ENCODE assay signal across 21 cellular contexts in the genomic region with DNA sequence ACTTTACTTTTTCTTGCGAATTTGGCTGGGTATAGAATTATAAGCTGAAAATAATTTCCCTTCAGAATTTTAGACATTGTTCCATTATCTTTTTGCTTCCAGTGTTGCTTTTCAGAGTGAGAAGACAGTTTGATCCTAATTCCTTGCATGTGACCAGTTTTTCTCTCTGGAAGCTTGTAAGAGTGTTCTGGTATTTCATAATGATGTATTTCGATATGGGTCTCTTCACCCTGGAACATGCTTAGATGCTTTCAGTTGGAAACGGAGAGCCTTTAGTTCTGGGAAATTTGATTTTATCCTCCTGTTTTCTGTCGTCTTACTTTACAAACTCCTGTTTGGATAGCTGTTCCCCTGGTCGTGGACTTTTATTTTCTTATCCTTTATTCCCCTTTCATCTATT. TPM values are rescaled to one million over a fixed set of nuclear protein-coding genes. Genes with fewer than 3 reads are reported as not detected.
DNase-seq lines count a peak whose midpoint lies in the region; ATAC-seq and TF ChIP-seq lines count a peak whose summit lies in the region.
"Had no signal": no experiment of that assay in that cellular context is flagged by ENCODE, and none has a peak within 500 bp of the region (broad histone marks: within the 10 kb centered on the region; RNA-seq: fewer than 3 reads in every experiment).

No MANE protein-coding gene starts in this region.

- H3K9ac ChIP-seq in endodermal cell (ENCODE audit: extremely low read depth, low read length, poor library complexity, severe bottlenecking) (no peak overlapping the region), skeletal muscle tissue (ENCODE audit: low read depth in 1 of 3, low read length in 3 of 3) (peak overlapping the region in 2 of 3 donors; percentile 17 to 39)
- H3K9ac ChIP-seq: BLaER1 treated with 17β-estradiol and CSF1 and Interleukin-3, amounts not matched to agents 10 nM and 100 nM had no signal

- H3K36me3 ChIP-seq in endodermal cell (ENCODE audit: control insufficient read depth, insufficient read depth, low read length) (peaks cover 85% of the 10 kb centered on the region), skeletal muscle tissue (ENCODE audit: control insufficient read depth in 3 of 3, insufficient read depth in 3 of 3, low read length in 3 of 3) (peaks cover 30 to 43% (median 32%) of the 10 kb centered on the region in 3 donors)
- H3K36me3 ChIP-seq: BLaER1 treated with 17β-estradiol and CSF1 and Interleukin-3, amounts not matched to agents 10 nM and 100 nM; HAP-1 had no signal

- no peaks in the 10 kb centered on the region for H3K27me3 ChIP-seq in endodermal cell (ENCODE audit: control insufficient read depth, insufficient read depth, low read length, poor library complexity, severe bottlenecking)
- no peaks in the 10 kb centered on the region for H3K27me3 ChIP-seq in skeletal muscle tissue (ENCODE audit: control insufficient read depth in 3 of 3, insufficient read depth in 3 of 3, low read length in 3 of 3)
- H3K27me3 ChIP-seq: BLaER1 treated with 17β-estradiol and CSF1 and Interleukin-3, amounts not matched to agents 10 nM and 100 nM had no signal

- ATAC-seq in activated CD8-positive, alpha-beta memory T cell treated with anti-CD3 and anti-CD28 coated beads, Interleukin-2, amount 10 ng/mL, durations not matched to agents 7 days and 5 days: no peak
- ATAC-seq: A549, PC-3 had no signal

- H3K4me1 ChIP-seq in endodermal cell (ENCODE audit: control insufficient read depth, insufficient read depth, low read length): peaks cover 22% of the 10 kb centered on the region
- peaks cover 93 to 99% (median 95%) of the 10 kb centered on the region in 3 donors for H3K4me1 ChIP-seq in skeletal muscle tissue (ENCODE audit: control insufficient read depth in 3 of 3, insufficient read depth in 3 of 3, low read length in 3 of 3)
- H3K4me1 ChIP-seq: HAP-1 had no signal

- CTCF ChIA-PET in activated CD8-positive, alpha-beta memory T cell treated with anti-CD3 and anti-CD28 coated beads, Interleukin-2, amount 10 ng/mL, durations not matched to agents 7 days and 5 days (lab: Charles Lee): no interaction called here

- H3K36me3 Mint-ChIP-seq in endodermal cell (ENCODE audit: low read depth) (peaks cover 69% of the 10 kb centered on the region), nephron (ENCODE audit: low read depth) (no peaks in the 10 kb centered on the region), osteocyte (ENCODE audit: unreplicated experiment) (no peaks in the 10 kb centered on the region)
- H3K36me3 Mint-ChIP-seq in activated CD8-positive, alpha-beta memory T cell treated with anti-CD3 and anti-CD28 coated beads, Interleukin-2, amount 10 ng/mL, durations not matched to agents 7 days and 5 days: no peaks in the 10 kb centered on the region
- H3K36me3 Mint-ChIP-seq: CD8-positive, alpha-beta memory T cell had no signal

- H3K4me1 Mint-ChIP-seq in endodermal cell (peaks cover 20% of the 10 kb centered on the region), nephron (peaks cover 70% of the 10 kb centered on the region), osteocyte (ENCODE audit: unreplicated experiment) (peaks cover 3% of the 10 kb centered on the region)
- H3K4me1 Mint-ChIP-seq in activated CD8-positive, alpha-beta memory T cell treated with anti-CD3 and anti-CD28 coated beads, Interleukin-2, amount 10 ng/mL, durations not matched to agents 7 days and 5 days: no peaks in the 10 kb centered on the region
- H3K4me1 Mint-ChIP-seq: CD8-positive, alpha-beta memory T cell; IgD-negative memory B cell had no signal

- DNase-seq in LHCN-M2 (ENCODE audit: low read depth) (peak; percentile 8), endodermal cell (no peak), osteocyte (ENCODE audit: extremely low spot score, unreplicated experiment) (no peak), inferior parietal cortex (ENCODE audit: extremely low spot score) (no peak)
- no peak for DNase-seq in activated CD8-positive, alpha-beta memory T cell treated with anti-CD3 and anti-CD28 coated beads, Interleukin-2, amount 10 ng/mL, durations not matched to agents 7 days and 5 days
- DNase-seq: CD8-positive, alpha-beta memory T cell; DND-41; NCI-H1105 treated with DMSO at 0.1 percent for 48 hours; NCI-H1694 treated with DMSO at 0.1 percent for 48 hours; NCI-H2107; NCI-H2227 treated with DMSO at 0.1 percent for 48 hours; NCI-H526 treated with DMSO at 0.1 percent for 48 hours; PC-3 had no signal

- no peak overlapping the region for H3K27ac ChIP-seq in endodermal cell (ENCODE audit: low read depth, low read length)
- H3K27ac ChIP-seq in skeletal muscle tissue (ENCODE audit: low read depth, low read length): peak overlapping the region; percentile 97
- H3K27ac ChIP-seq: A549; BLaER1 treated with 17β-estradiol and CSF1 and Interleukin-3, amounts not matched to agents 10 nM and 100 nM; HL-60; RWPE1 had no signal

- TF ChIP-seq CTCF in endodermal cell (conservative IDR thresholded peaks at IDR 0.05): no peak
- no peak for TF ChIP-seq CTCF in nephron (IDR thresholded peaks at IDR 0.05; ENCODE audit: unreplicated experiment in 3 of 3)
- no peak for TF ChIP-seq CTCF in osteocyte (IDR thresholded peaks at IDR 0.05)

- H3K9me3 Mint-ChIP-seq in endodermal cell: no peaks in the 10 kb centered on the region
- H3K9me3 Mint-ChIP-seq in nephron: no peaks in the 10 kb centered on the region
- no peaks in the 10 kb centered on the region for H3K9me3 Mint-ChIP-seq in osteocyte (ENCODE audit: unreplicated experiment)
- no peaks in the 10 kb centered on the region for H3K9me3 Mint-ChIP-seq in activated CD8-positive, alpha-beta memory T cell treated with anti-CD3 and anti-CD28 coated beads, Interleukin-2, amount 10 ng/mL, durations not matched to agents 7 days and 5 days (ENCODE audit: low read depth)
- H3K9me3 Mint-ChIP-seq: CD8-positive, alpha-beta memory T cell; IgD-negative memory B cell had no signal

- H3K27me3 Mint-ChIP-seq in endodermal cell (ENCODE audit: insufficient read depth) (no peaks in the 10 kb centered on the region), nephron (ENCODE audit: low read depth) (peaks cover 3% of the 10 kb centered on the region), osteocyte (ENCODE audit: unreplicated experiment) (peaks cover 26% of the 10 kb centered on the region)
- peaks cover 32% of the 10 kb centered on the region for H3K27me3 Mint-ChIP-seq in activated CD8-positive, alpha-beta memory T cell treated with anti-CD3 and anti-CD28 coated beads, Interleukin-2, amount 10 ng/mL, durations not matched to agents 7 days and 5 days

- 91 to 98% methylated on average over 4 of the region's 5 CpGs for WGBS in endodermal cell (ENCODE audit: insufficient coverage in 1 of 2, insufficient read length in 1 of 2), 2 experiments

- H3K27ac Mint-ChIP-seq in endodermal cell (peak overlapping the region; percentile 36), nephron (peak overlapping the region; percentile 32 to 97 (median 70)), osteocyte (ENCODE audit: unreplicated experiment) (no peak overlapping the region)
- no peak overlapping the region for H3K27ac Mint-ChIP-seq in activated CD8-positive, alpha-beta memory T cell treated with anti-CD3 and anti-CD28 coated beads, Interleukin-2, amount 10 ng/mL, durations not matched to agents 7 days and 5 days

- no peaks in the 10 kb centered on the region for H3K9me3 ChIP-seq in endodermal cell (ENCODE audit: control insufficient read depth, low read length)
- no peaks in the 10 kb centered on the region for H3K9me3 ChIP-seq in skeletal muscle tissue (ENCODE audit: control insufficient read depth in 3 of 3, low read length in 3 of 3)
- H3K9me3 ChIP-seq: A549; BLaER1 treated with 17β-estradiol and CSF1 and Interleukin-3, amounts not matched to agents 10 nM and 100 nM; HAP-1 had no signal

- no peak overlapping the region for H3K4me3 ChIP-seq in endodermal cell (ENCODE audit: low read length)
- H3K4me3 ChIP-seq in skeletal muscle tissue (ENCODE audit: low read length in 3 of 3): no peak overlapping the region
- H3K4me3 ChIP-seq: A549; BLaER1 treated with 17β-estradiol and CSF1 and Interleukin-3, amounts not matched to agents 10 nM and 100 nM; HAP-1 had no signal

- H3K4me3 Mint-ChIP-seq in endodermal cell: no peak overlapping the region
- peak overlapping the region in 1 of 3 experiments; percentile 47 for H3K4me3 Mint-ChIP-seq in nephron
- no peak overlapping the region for H3K4me3 Mint-ChIP-seq in osteocyte (ENCODE audit: unreplicated experiment)
- no peak overlapping the region for H3K4me3 Mint-ChIP-seq in activated CD8-positive, alpha-beta memory T cell treated with anti-CD3 and anti-CD28 coated beads, Interleukin-2, amount 10 ng/mL, durations not matched to agents 7 days and 5 days
- H3K4me3 Mint-ChIP-seq: CD8-positive, alpha-beta memory T cell; IgD-negative memory B cell had no signal

RNA-seq across cellular contexts. Expression of a gene that starts 13.9 kb away (rescaled TPM):
- 33.5 and 37.4 TPM in 2 replicates for total RNA-seq in LHCN-M2 (2014; rRNA removed)
- polyA plus RNA-seq in LHCN-M2 (2012): 26.0 TPM
- 10 to 100 TPM; 57.8 to 94.1 TPM for total RNA-seq in endodermal cell
- polyA plus RNA-seq in endodermal cell (2013, experiment 1 of 2): 14.0 TPM
- polyA plus RNA-seq in endodermal cell (2013, experiment 2 of 2): 17.0 TPM
- 33.4 TPM for total RNA-seq in skeletal muscle tissue
- 0.27 and 0.37 TPM in 2 replicates for total RNA-seq in osteocyte
- total RNA-seq in activated CD8-positive, alpha-beta memory T cell treated with anti-CD3 and anti-CD28 coated beads, Interleukin-2, amount 10 ng/mL, durations not matched to agents 7 days and 5 days: under 1 TPM; 0.23 to 0.35 TPM
- polyA plus RNA-seq: IgD-negative memory B cell had no signal

RNA-seq across cellular contexts. Expression of a gene that starts 53.4 kb away (rescaled TPM):
- not detected in 2 replicates for total RNA-seq in LHCN-M2 (2014; rRNA removed)
- not detected for polyA plus RNA-seq in LHCN-M2 (2012)
- total RNA-seq in endodermal cell: not detected
- polyA plus RNA-seq in endodermal cell (2013, experiment 1 of 2): not detected
- polyA plus RNA-seq in endodermal cell (2013, experiment 2 of 2): not detected
- total RNA-seq in skeletal muscle tissue: 0.52 TPM
- not detected in 2 replicates for total RNA-seq in osteocyte
- total RNA-seq in activated CD8-positive, alpha-beta memory T cell treated with anti-CD3 and anti-CD28 coated beads, Interleukin-2, amount 10 ng/mL, durations not matched to agents 7 days and 5 days: not detected
- total RNA-seq: CD8-positive, alpha-beta memory T cell had no signal
- polyA plus RNA-seq: CD8-positive, alpha-beta memory T cell; IgD-negative memory B cell had no signal

Comparison
In these comparisons a context has a peak if more than half of its experiments do, and no peak if none do; other contexts are left out.
1. H3K27ac Mint-ChIP-seq: peak in endodermal cell (single experiment) and nephron (3 of 3); none in osteocyte (single experiment) and activated CD8-positive, alpha-beta memory T cell treated with anti-CD3 and anti-CD28 coated beads, Interleukin-2, amount 10 ng/mL, durations not matched to agents 7 days and 5 days (single experiment).
2. RNA of a gene that starts 13.9 kb away (total RNA-seq): 57.8 to 94.1 TPM in endodermal cell, 33.5 to 37.4 TPM in LHCN-M2 and 33.4 TPM in skeletal muscle tissue (single experiment); 0.23 to 0.35 TPM in activated CD8-positive, alpha-beta memory T cell treated with anti-CD3 and anti-CD28 coated beads, Interleukin-2, amount 10 ng/mL, durations not matched to agents 7 days and 5 days and 0.27 to 0.37 TPM in osteocyte; every median in the first group is over 10 times any median in the second.